ENCODE assay signal across 8 cellular contexts in the genomic region with DNA sequence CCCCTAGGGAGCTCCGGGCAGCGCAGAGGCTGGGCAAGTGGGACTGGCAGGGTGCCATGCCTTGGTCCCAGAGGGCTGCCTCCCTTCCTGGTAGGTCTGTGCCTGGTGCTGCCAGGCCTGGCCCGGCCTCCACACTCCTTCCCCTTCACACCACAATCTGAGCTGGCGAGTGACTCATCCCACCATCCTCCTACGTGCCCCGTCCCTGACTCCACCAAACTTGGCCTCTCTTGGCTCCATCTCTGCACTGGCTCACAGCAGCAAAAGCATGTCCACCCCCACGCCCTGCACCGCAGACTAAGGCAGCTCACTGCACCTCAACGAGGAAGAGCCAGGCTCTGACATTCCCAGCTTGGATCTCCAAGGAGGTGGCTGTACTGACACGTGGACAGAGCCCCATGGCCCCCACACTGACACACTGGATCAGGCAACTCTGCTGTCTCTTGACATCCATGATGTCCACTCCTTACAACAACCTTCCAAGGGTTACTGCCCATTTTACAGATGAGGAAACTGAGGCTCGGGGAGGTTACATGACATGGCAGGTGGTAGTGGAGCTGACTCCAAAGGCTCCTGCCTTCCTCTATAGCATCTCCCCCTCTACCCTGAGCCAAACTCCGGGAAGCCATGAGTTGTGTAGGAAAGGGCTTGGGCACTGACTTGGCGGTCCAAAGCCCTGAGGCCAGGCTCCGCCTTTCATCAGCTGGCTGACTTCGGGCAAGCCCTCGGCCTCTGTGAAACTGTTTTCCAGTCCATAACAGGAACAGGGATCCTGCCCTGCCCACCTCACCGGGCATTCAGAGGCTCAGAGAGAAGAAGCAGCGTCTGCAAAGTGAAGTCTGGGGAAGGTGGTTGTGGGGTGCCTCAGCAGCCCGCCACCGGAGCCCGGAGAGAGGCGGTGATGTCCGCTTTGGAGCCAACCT. TPM values are rescaled to one million over a fixed set of nuclear protein-coding genes. Genes with fewer than 3 reads are reported as not detected.
A peak's percentile ranks its signal among the peaks of the same experiment; 100 is the strongest.
DNase-seq lines count a peak whose midpoint lies in the region; ATAC-seq and TF ChIP-seq lines count a peak whose summit lies in the region.

No MANE protein-coding gene starts in this region.

- DNase-seq in activated gamma-delta T cell treated with Interleukin-2 at 50 U/mL for 16 hours: peak; percentile 14
- DNase-seq in activated gamma-delta T cell (lab: John Stamatoyannopoulos, UW): no peak
- DNase-seq in T1000 (lab: John Stamatoyannopoulos, UW): peak; percentile 94
- DNase-seq in T47D (ENCODE audit: low read depth in 1 of 2, low spot score in 1 of 2): peak; percentile 53 to 94
- DNase-seq in lung (ENCODE audit: low spot score): peak; percentile 70
- DNase-seq in stimulated activated CD4-positive, alpha-beta T cell treated with anti-CD3 and anti-CD28 coated beads, TNF-alpha, amount 100 ng/mL, for 48 hours (ENCODE audit: low read depth in 3 of 3): peak; percentile 53 to 77 (median 64)
- DNase-seq in G401 (ENCODE audit: low spot score): no peak

- peaks cover 0 to 6% of the 10 kb centered on the region in 2 donors for H3K4me1 ChIP-seq in lung (ENCODE audit: control insufficient read depth in 2 of 2, insufficient read depth in 2 of 2, low read length in 2 of 2)

- in situ Hi-C loops in T47D (cut with HindIII; ENCODE audit: low pct_unique_long_range_greater_than_20kb, low sequenced_read_pairs) (no loop called here), G401 (cut with HindIII; ENCODE audit: low sequenced_read_pairs) (no loop called here)

- H3K9me3 ChIP-seq in lung (ENCODE audit: control insufficient read depth in 2 of 2, insufficient read depth in 1 of 2, low read length in 1 of 2): peaks cover 0 to 7% of the 10 kb centered on the region in 2 donors

- ATAC-seq in lung (ENCODE audit: insufficient read depth, low FRiP score) (peak; percentile 70), GM18498 (IDR thresholded peaks at IDR 0.05; ENCODE audit: unreplicated experiment) (no peak)

- no peak for TF ChIP-seq CTCF in lung (IDR thresholded peaks at IDR 0.05; ENCODE audit: control extremely low read depth, extremely low read depth)

- no peak overlapping the region for H3K4me3 ChIP-seq in lung

- H3K27ac ChIP-seq in lung (ENCODE audit: low read depth in 1 of 2, low read length in 1 of 2): no peak overlapping the region

- 32 to 35% methylated on average over 23 of the region's 23 CpGs for WGBS in lung, 2 donors

- H3K27me3 ChIP-seq in lung (ENCODE audit: control insufficient read depth, insufficient read depth): no peaks in the 10 kb centered on the region

- H3K36me3 ChIP-seq in lung (ENCODE audit: control insufficient read depth in 2 of 2, insufficient read depth in 2 of 2, low read length in 2 of 2): no peaks in the 10 kb centered on the region

RNA-seq across cellular contexts. Expression of a gene that starts 20.1 kb away (rescaled TPM):
- total RNA-seq in lung: 100 to 1,000 TPM; 495 to 770 TPM
- polyA plus RNA-seq in lung: 100 to 1,000 TPM; 637 to 811 TPM
- total RNA-seq in G401 (2014; rRNA removed; shearing (Covaris generic)): 7.8 TPM in 1 of 2 replicates, not detected in the other

RNA-seq across cellular contexts. Expression of a gene that starts 23.7 kb away (rescaled TPM):
- not detected for total RNA-seq in lung
- polyA plus RNA-seq in lung: not detected
- not detected in 2 replicates for total RNA-seq in G401 (2014; rRNA removed; shearing (Covaris generic))

RNA-seq across cellular contexts. Expression of a gene that starts 29.5 kb away (rescaled TPM):
- 10 to 100 TPM; 20.4 to 51.7 TPM for total RNA-seq in lung
- 10 to 100 TPM; 15.2 to 33.6 TPM for polyA plus RNA-seq in lung
- total RNA-seq in G401 (2014; rRNA removed; shearing (Covaris generic)): not detected in 2 replicates

RNA-seq across cellular contexts. Expression of a gene that starts 38.5 kb away (rescaled TPM):
- total RNA-seq in lung: under 1 TPM in 1 of 2 donors, not detected in 1; 0.71 TPM
- under 1 TPM; 0.37 to 0.63 TPM for polyA plus RNA-seq in lung
- total RNA-seq in G401 (2014; rRNA removed; shearing (Covaris generic)): not detected in 2 replicates

RNA-seq across cellular contexts. Expression of a gene that starts 42.8 kb away (rescaled TPM):
- 10 to 100 TPM in 1 of 2 donors, 1 to 10 TPM in 1; 7.9 to 11.6 TPM for total RNA-seq in lung
- polyA plus RNA-seq in lung: 10 to 100 TPM in 1 of 2 donors, 1 to 10 TPM in 1; 4.0 to 16.1 TPM
- not detected in 2 replicates for total RNA-seq in G401 (2014; rRNA removed; shearing (Covaris generic))

Comparison
In these comparisons a context has a peak if more than half of its experiments do, and no peak if none do; other contexts are left out.
1. DNase-seq: peak in activated gamma-delta T cell treated with Interleukin-2 at 50 U/mL for 16 hours (single experiment), T1000 (single experiment), T47D (2 of 2), lung (single experiment) and stimulated activated CD4-positive, alpha-beta T cell treated with anti-CD3 and anti-CD28 coated beads, TNF-alpha, amount 100 ng/mL, for 48 hours (3 of 3); none in activated gamma-delta T cell (single experiment) and G401 (single experiment).
2. RNA of a gene that starts 20.1 kb away (total RNA-seq): 495 to 770 TPM in lung; 7.8 TPM in G401; every median in the first group is over 10 times any median in the second.
3. RNA of a gene that starts 29.5 kb away (total RNA-seq): 20.4 to 51.7 TPM in lung; not detected in G401; every median in the first group is over 10 times any median in the second.